In the genomic region with DNA sequence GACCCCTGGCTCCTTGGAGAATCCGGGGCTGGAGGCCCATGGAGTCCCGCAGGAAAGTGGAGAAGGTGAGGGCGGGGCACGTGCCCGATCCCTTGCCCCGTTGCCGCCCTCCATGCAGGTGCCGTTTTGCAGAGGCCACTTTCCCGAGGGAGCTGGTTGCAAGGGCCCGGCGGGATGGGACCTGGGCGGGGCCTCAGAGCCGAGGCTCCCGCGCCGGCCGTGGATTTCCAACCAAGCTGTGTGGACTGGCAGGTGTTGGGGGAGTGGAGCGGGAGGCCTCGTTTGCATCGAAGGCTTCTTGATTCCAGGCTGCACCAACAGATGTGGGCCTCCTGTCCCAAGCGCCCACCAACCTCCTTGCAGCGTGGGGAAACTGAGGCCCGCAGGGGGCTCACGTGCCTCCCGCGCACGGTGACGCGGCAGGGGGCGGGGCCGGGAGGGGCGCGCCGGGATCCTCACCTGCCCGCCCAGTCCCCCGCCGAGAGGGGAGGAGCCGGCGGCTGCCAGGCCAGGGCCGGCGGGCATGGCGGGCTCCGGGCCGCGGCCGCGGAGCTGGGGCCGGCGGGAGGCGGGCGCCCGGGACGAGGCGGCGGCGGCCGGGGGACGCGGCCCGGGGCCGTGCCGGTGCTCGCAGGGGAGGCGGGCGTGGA, we compare ENCODE assay signal across 8 cellular contexts. TPM values are rescaled to one million over a fixed set of nuclear protein-coding genes. Genes with fewer than 3 reads are reported as not detected.
A peak's percentile ranks its signal among the peaks of the same experiment; 100 is the strongest.
DNase-seq lines count a peak whose midpoint lies in the region; ATAC-seq lines count a peak whose summit lies in the region.

No MANE protein-coding gene starts in this region.

- ATAC-seq in stimulated activated naive CD8-positive, alpha-beta T cell treated with anti-CD3 and anti-CD28 coated beads, Interleukin-15, Interleukin-2, amounts not matched to agents 100 U/mL and 50 U/mL, for 24 hours: peak; percentile 6
- no peak for ATAC-seq in HG02571 (IDR thresholded peaks at IDR 0.05; ENCODE audit: unreplicated experiment)

- peak overlapping the region; percentile 47 for H3K4me3 ChIP-seq in Jurkat, Clone E6-1 (ENCODE audit: low read length)

- DNase-seq in EL: peak; percentile 35
- DNase-seq in Jurkat, Clone E6-1 (ENCODE audit: low read depth, low spot score): no peak
- DNase-seq in astrocyte of the hippocampus (ENCODE audit: low read depth, low spot score): peak; percentile 72
- DNase-seq in iPS-NIHi11 (ENCODE audit: low spot score): peak; percentile 99
- DNase-seq in stimulated activated naive CD8-positive, alpha-beta T cell treated with anti-CD3 and anti-CD28 coated beads, Interleukin-15, Interleukin-2, amounts not matched to agents 100 U/mL and 50 U/mL, for 24 hours: peak; percentile 55
- no peak for DNase-seq in GF-D8 (lab: John Stamatoyannopoulos, UW)
- DNase-seq in RKO (ENCODE audit: low spot score): no peak

RNA-seq across cellular contexts. Expression of gene SH3BP2, which starts 24.9 kb away (rescaled TPM):
- polyA plus RNA-seq in Jurkat, Clone E6-1 (2012; ENCODE audit: insufficient read depth, insufficient read length): 27.8 TPM

RNA-seq across cellular contexts. Expression of gene ADD1, which starts 25.8 kb away (rescaled TPM):
- 135 TPM for polyA plus RNA-seq in Jurkat, Clone E6-1 (2012; ENCODE audit: insufficient read depth, insufficient read length)

Comparison
In these comparisons a context has a peak if more than half of its experiments do, and no peak if none do; other contexts are left out.
1. DNase-seq: peak in EL (single experiment), astrocyte of the hippocampus (single experiment), iPS-NIHi11 (single experiment) and stimulated activated naive CD8-positive, alpha-beta T cell treated with anti-CD3 and anti-CD28 coated beads, Interleukin-15, Interleukin-2, amounts not matched to agents 100 U/mL and 50 U/mL, for 24 hours (single experiment); none in Jurkat, Clone E6-1 (single experiment), GF-D8 (single experiment) and RKO (single experiment).